ENCODE assay signal across 26 cellular contexts in the genomic region with DNA sequence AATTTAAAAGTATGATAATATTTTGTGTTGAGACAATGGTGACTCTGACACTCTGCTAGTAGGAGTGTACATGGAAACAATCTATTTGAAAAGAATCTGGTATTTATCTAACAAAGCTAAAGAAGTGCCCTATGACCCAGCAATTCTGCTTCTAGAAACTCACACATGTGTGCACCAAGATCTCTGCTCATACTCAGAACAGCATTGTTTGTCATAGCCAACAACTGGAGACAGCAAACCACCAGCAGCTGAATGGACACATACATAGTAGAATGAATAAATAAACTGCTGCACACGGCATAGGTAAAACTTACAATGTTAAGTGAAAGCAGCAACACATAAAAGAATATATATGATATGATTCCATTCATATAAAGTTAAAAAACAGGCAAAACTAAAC.
DNase-seq lines count a peak whose midpoint lies in the region; ATAC-seq, FAIRE-seq and TF ChIP-seq lines count a peak whose summit lies in the region.
"Had no signal": no experiment of that assay in that cellular context is flagged by ENCODE, and none has a peak within 500 bp of the region (broad histone marks: within the 10 kb centered on the region; RNA-seq: fewer than 3 reads in every experiment).

No MANE protein-coding gene starts in this region.

- WGBS in pancreas, 2 donors, result 40 to 44% methylated on average over 1 of the region's 1 CpG
- WGBS in testis, 2 donors, result 69 to 73% methylated on average over 1 of the region's 1 CpG
- 71 to 91% (median 77%) methylated on average over 1 of the region's 1 CpG for WGBS in heart left ventricle, 4 donors

- H3K4me3 ChIP-seq in dorsolateral prefrontal cortex (no peak overlapping the region), pancreas (no peak overlapping the region), testis (no peak overlapping the region), heart left ventricle (no peak overlapping the region)
- H3K4me3 ChIP-seq: SJSA1 had no signal

- TF ChIP-seq POLR2A in testis (IDR thresholded peaks at IDR 0.05) (no peak), heart left ventricle (IDR thresholded peaks at IDR 0.05) (no peak)

- no peaks in the 10 kb centered on the region for H3K36me3 ChIP-seq in pancreas
- H3K36me3 ChIP-seq in testis (ENCODE audit: low read depth, missing control alignments), result no peaks in the 10 kb centered on the region
- no peaks in the 10 kb centered on the region for H3K36me3 ChIP-seq in heart left ventricle
- H3K36me3 ChIP-seq: SJSA1 had no signal

- H3K9me3 ChIP-seq in pancreas (no peaks in the 10 kb centered on the region), testis (no peaks in the 10 kb centered on the region), heart left ventricle (peaks cover 0 to 9% (median 0%) of the 10 kb centered on the region in 12 donors)
- H3K9me3 ChIP-seq: SJSA1 had no signal

- intact Hi-C loops in dorsolateral prefrontal cortex (cut with DNase I) (no loop called here), pancreas (cut with DNase I) (no loop called here), testis (cut with DNase I; ENCODE audit: low total_unique reads) (no loop called here), heart left ventricle (cut with DNase I) (loop anchor here in 1 of 10 donors (10.0 kb wide), 1 partner anchor 329 kb away; no protein-coding TSS in a partner anchor)

- TF ChIP-seq CTCF in dorsolateral prefrontal cortex (IDR thresholded peaks at IDR 0.05 in 54 of 56, conservative IDR thresholded peaks at IDR 0.05 in 2 of 56; ENCODE audit: low read depth in 1 of 56, partially characterized antibody in 56 of 56) (no peak), pancreas (IDR thresholded peaks at IDR 0.05) (no peak), testis (IDR thresholded peaks at IDR 0.05) (no peak), heart left ventricle (IDR thresholded peaks at IDR 0.05) (no peak)

- no peaks in the 10 kb centered on the region for H3K27me3 ChIP-seq in dorsolateral prefrontal cortex
- H3K27me3 ChIP-seq in pancreas, result no peaks in the 10 kb centered on the region
- no peaks in the 10 kb centered on the region for H3K27me3 ChIP-seq in testis
- H3K27me3 ChIP-seq in heart left ventricle, result no peaks in the 10 kb centered on the region
- H3K27me3 ChIP-seq: SJSA1 had no signal

- peak; percentile 38 for ATAC-seq in GM18498 (IDR thresholded peaks at IDR 0.05; ENCODE audit: unreplicated experiment)
- peak; percentile 42 for ATAC-seq in GM21360 (IDR thresholded peaks at IDR 0.05; ENCODE audit: unreplicated experiment)
- ATAC-seq in HG02938 (IDR thresholded peaks at IDR 0.05; ENCODE audit: unreplicated experiment), result peak; percentile 28
- no peak for ATAC-seq in pancreas
- ATAC-seq in heart left ventricle, result no peak

- no peak for DNase-seq in dorsolateral prefrontal cortex
- no peak for DNase-seq in pancreas
- no peak for DNase-seq in testis
- DNase-seq in NCI-H1105 (lab: John Stamatoyannopoulos, UW), result no peak
- DNase-seq in heart left ventricle, result no peak
- DNase-seq: activated CD4-positive, alpha-beta T cell treated with anti-CD3 and anti-CD28 coated beads, Interleukin-2, amount 50 U/mL, for 48 hours; activated naive CD4-positive, alpha-beta T cell treated with Interleukin-2 at 50 U/mL for 16 hours; AML-193; CD4-positive, alpha-beta T cell; cerebellar nuclear complex; head of caudate nucleus; HFFc6; KG1; kidney; MM.1S; naive B cell; NCI-H1436 treated with DMSO at 0.1 percent for 48 hours; NCI-H446; nucleus accumbens; RPMI8226; T-helper 1 cell had no signal

- H3K4me1 ChIP-seq in pancreas, result no peaks in the 10 kb centered on the region
- H3K4me1 ChIP-seq in testis, result no peaks in the 10 kb centered on the region
- no peaks in the 10 kb centered on the region for H3K4me1 ChIP-seq in heart left ventricle
- H3K4me1 ChIP-seq: SJSA1 had no signal

- peak overlapping the region in 47 of 59 donors; percentile 0 to 76 (median 49) for H3K27ac ChIP-seq in dorsolateral prefrontal cortex
- H3K27ac ChIP-seq in pancreas, result no peak overlapping the region
- no peak overlapping the region for H3K27ac ChIP-seq in testis
- no peak overlapping the region for H3K27ac ChIP-seq in heart left ventricle
- H3K27ac ChIP-seq: SJSA1 had no signal

- FAIRE-seq in pancreas (lab: Jason Lieb, UNC), result no peak
- FAIRE-seq: A204.1, kidney had no signal

Comparison
In these comparisons a context has a peak if more than half of its experiments do, and no peak if none do; other contexts are left out.
1. ATAC-seq: peak in GM18498 (single experiment), GM21360 (single experiment) and HG02938 (single experiment); none in pancreas (0 of 4) and heart left ventricle (0 of 4).
2. H3K27ac ChIP-seq: peak in dorsolateral prefrontal cortex (47 of 59); none in pancreas (0 of 4), testis (0 of 2) and heart left ventricle (0 of 12).